In the genomic region with DNA sequence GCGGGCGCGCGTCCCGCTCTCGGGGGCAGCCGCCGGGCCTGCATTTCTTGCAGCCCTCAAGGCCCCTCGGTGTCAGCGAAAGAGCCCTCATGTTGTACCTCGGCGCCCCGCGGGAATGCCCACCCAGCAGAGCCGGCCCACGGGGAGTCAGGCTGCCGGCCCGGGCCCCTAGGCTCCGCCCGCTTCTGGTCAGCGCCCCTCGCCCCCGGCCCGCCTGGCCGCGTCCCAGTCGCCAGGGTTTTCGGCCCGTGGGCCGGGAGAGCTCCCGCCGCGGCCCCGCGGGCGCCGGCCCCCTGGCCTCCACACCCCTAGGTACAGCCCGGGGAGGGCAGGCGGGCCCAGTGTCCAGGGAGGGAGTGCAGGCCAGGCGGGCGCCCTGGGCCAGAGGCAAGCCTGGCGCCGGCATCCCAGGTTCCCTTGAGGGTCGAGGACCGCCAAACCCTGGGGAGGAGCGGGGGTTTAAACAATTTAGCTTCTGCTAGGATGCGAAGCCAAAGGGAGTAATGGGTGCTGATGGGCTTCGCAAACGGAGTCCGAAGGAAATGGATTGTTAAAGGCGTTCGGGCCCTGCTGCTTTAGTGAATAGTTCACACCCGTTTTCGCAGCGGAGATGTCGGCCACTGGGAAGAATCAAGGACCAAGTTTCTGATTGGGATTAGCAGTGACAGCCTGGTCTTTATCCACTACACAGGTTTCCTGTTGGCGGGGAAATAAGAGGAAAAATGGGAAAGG, we compare ENCODE assay signal across 9 cellular contexts. TPM values are rescaled to one million over a fixed set of nuclear protein-coding genes. Genes with fewer than 3 reads are reported as not detected.
DNase-seq lines count a peak whose midpoint lies in the region; ATAC-seq and TF ChIP-seq lines count a peak whose summit lies in the region.
"Had no signal": no experiment of that assay in that cellular context is flagged by ENCODE, and none has a peak within 500 bp of the region (broad histone marks: within the 10 kb centered on the region; RNA-seq: fewer than 3 reads in every experiment).

No MANE protein-coding gene starts in this region.

- no peak for ATAC-seq in SK-N-SH treated with all-trans-retinoic acid at 6 μM for 48 hours
- no peak for ATAC-seq in activated naive CD8-positive, alpha-beta T cell treated with anti-CD3 and anti-CD28 coated beads, Interleukin-2, amount 50 U/mL, for 24 hours
- no peak for ATAC-seq in stimulated activated naive B cell treated with anti-CD40 and anti-IgM and Interleukin-4, amounts not matched to agents 10 μg/mL and 1 μg/mL and 100 μg/mL, for 72 hours (replicated peaks)
- ATAC-seq in HG03469 (IDR thresholded peaks at IDR 0.05; ENCODE audit: unreplicated experiment) = no peak
- no peak for ATAC-seq in GM21619 (IDR thresholded peaks at IDR 0.05; ENCODE audit: unreplicated experiment)

- H3K36me3 ChIP-seq in SK-N-SH (replicated peaks in 1 of 2; ENCODE audit: control insufficient read depth in 1 of 2, insufficient read depth in 2 of 2, low read length in 1 of 2) (no peaks in the 10 kb centered on the region), kidney epithelial cell (ENCODE audit: control insufficient read depth, insufficient read depth, low read length) (no peaks in the 10 kb centered on the region)

- POLR2A ChIA-PET in SK-N-SH (lab: Yijun Ruan, JAX) = interaction anchor here (0.6 kb wide), 2 partner anchors 35 to 39 kb away, joined by 3 read pairs; no protein-coding TSS in a partner anchor

- peaks cover 9% of the 10 kb centered on the region for H3K36me3 Mint-ChIP-seq in activated naive CD8-positive, alpha-beta T cell treated with anti-CD3 and anti-CD28 coated beads, Interleukin-2, amount 50 U/mL, for 24 hours (ENCODE audit: low read depth)
- no peaks in the 10 kb centered on the region for H3K36me3 Mint-ChIP-seq in stimulated activated naive B cell treated with anti-CD40 and anti-IgM and Interleukin-4, amounts not matched to agents 10 μg/mL and 1 μg/mL and 100 μg/mL, for 72 hours

- no peak for TF ChIP-seq RAD21 in SK-N-SH (IDR thresholded peaks at IDR 0.05; ENCODE audit: low read length)

- no peak overlapping the region for H3K9ac ChIP-seq in SK-N-SH

- H3F3A ChIP-seq in SK-N-SH (replicated peaks; ENCODE audit: insufficient read depth) = no peaks in the 10 kb centered on the region

- H3K4me1 ChIP-seq in SK-N-SH (ENCODE audit: control insufficient read depth in 1 of 2, insufficient read depth in 2 of 2, low read depth in 1 of 2, low read length in 1 of 2) = peaks cover 0 to 8% of the 10 kb centered on the region in 2 experiments; a peak in 2 of 4 replicates

- DNase-seq in SK-N-SH (no peak), kidney epithelial cell (ENCODE audit: low read depth) (no peak), KBM-7 (no peak)
- no peak for DNase-seq in activated naive CD8-positive, alpha-beta T cell treated with anti-CD3 and anti-CD28 coated beads, Interleukin-2, amount 50 U/mL, for 24 hours
- no peak for DNase-seq in stimulated activated naive B cell treated with anti-CD40 and anti-IgM and Interleukin-4, amounts not matched to agents 10 μg/mL and 1 μg/mL and 100 μg/mL, for 72 hours

- H3K4me2 ChIP-seq in SK-N-SH = peak overlapping the region; percentile 52; the same call in 1 of the 2 replicates

- peaks cover 45% of the 10 kb centered on the region for H3K4me1 Mint-ChIP-seq in activated naive CD8-positive, alpha-beta T cell treated with anti-CD3 and anti-CD28 coated beads, Interleukin-2, amount 50 U/mL, for 24 hours
- H3K4me1 Mint-ChIP-seq in stimulated activated naive B cell treated with anti-CD40 and anti-IgM and Interleukin-4, amounts not matched to agents 10 μg/mL and 1 μg/mL and 100 μg/mL, for 72 hours = peaks cover 25 to 41% of the 10 kb centered on the region in 2 donors

- H3K4me3 ChIP-seq in SK-N-SH (ENCODE audit: low read depth in 2 of 2, low read length in 1 of 2) (peak overlapping the region; percentile 32 to 43; a peak in 2 of 4 replicates), kidney epithelial cell (ENCODE audit: low read depth, low read length) (peak overlapping the region; percentile 6)

- H3K9me2 ChIP-seq in SK-N-SH = no peaks in the 10 kb centered on the region

- no peaks in the 10 kb centered on the region for H3K9me3 ChIP-seq in SK-N-SH

- H2AFZ ChIP-seq in SK-N-SH (ENCODE audit: low read depth) = no peak overlapping the region

- WGBS in SK-N-SH (ENCODE audit: low lambda C conversion rate) = 51% methylated on average over 29 of the region's 57 CpGs

- in situ Hi-C loops in KBM-7 (cut with MboI; ENCODE audit: low pct_unique_long_range_greater_than_20kb, low sequenced_read_pairs) = no loop called here

- CTCF ChIA-PET in SK-N-SH (lab: Yijun Ruan, JAX) = interaction anchor here (0.9 to 6.3 kb wide), 7 partner anchors 9 to 89 kb away, joined by 4 to 50 read pairs (median 5); no protein-coding TSS in a partner anchor

- H3K4me3 Mint-ChIP-seq in activated naive CD8-positive, alpha-beta T cell treated with anti-CD3 and anti-CD28 coated beads, Interleukin-2, amount 50 U/mL, for 24 hours = peak overlapping the region; percentile 55
- H3K4me3 Mint-ChIP-seq in stimulated activated naive B cell treated with anti-CD40 and anti-IgM and Interleukin-4, amounts not matched to agents 10 μg/mL and 1 μg/mL and 100 μg/mL, for 72 hours = peak overlapping the region; percentile 84 to 88

- no peak for TF ChIP-seq CTCF in SK-N-SH (IDR thresholded peaks at IDR 0.05)
- no peak for TF ChIP-seq CTCF in kidney epithelial cell (IDR thresholded peaks at IDR 0.05; ENCODE audit: insufficient read depth, low read length, poor library complexity, severe bottlenecking)

- H3K27ac Mint-ChIP-seq in activated naive CD8-positive, alpha-beta T cell treated with anti-CD3 and anti-CD28 coated beads, Interleukin-2, amount 50 U/mL, for 24 hours = no peak overlapping the region
- peak overlapping the region; percentile 59 for H3K27ac Mint-ChIP-seq in stimulated activated naive B cell treated with anti-CD40 and anti-IgM and Interleukin-4, amounts not matched to agents 10 μg/mL and 1 μg/mL and 100 μg/mL, for 72 hours

- no peaks in the 10 kb centered on the region for H3K79me2 ChIP-seq in SK-N-SH (ENCODE audit: insufficient read depth)

- TF ChIP-seq EP300 in SK-N-SH (IDR thresholded peaks at IDR 0.05; ENCODE audit: borderline replicate concordance in 1 of 2, low read depth in 1 of 2, low read length in 1 of 2) = no peak

- H3K27me3 Mint-ChIP-seq in activated naive CD8-positive, alpha-beta T cell treated with anti-CD3 and anti-CD28 coated beads, Interleukin-2, amount 50 U/mL, for 24 hours = no peaks in the 10 kb centered on the region
- no peaks in the 10 kb centered on the region for H3K27me3 Mint-ChIP-seq in stimulated activated naive B cell treated with anti-CD40 and anti-IgM and Interleukin-4, amounts not matched to agents 10 μg/mL and 1 μg/mL and 100 μg/mL, for 72 hours

- no peaks in the 10 kb centered on the region for H4K20me1 ChIP-seq in SK-N-SH (ENCODE audit: insufficient read depth)

- no peaks in the 10 kb centered on the region for H3K9me3 Mint-ChIP-seq in activated naive CD8-positive, alpha-beta T cell treated with anti-CD3 and anti-CD28 coated beads, Interleukin-2, amount 50 U/mL, for 24 hours
- no peaks in the 10 kb centered on the region for H3K9me3 Mint-ChIP-seq in stimulated activated naive B cell treated with anti-CD40 and anti-IgM and Interleukin-4, amounts not matched to agents 10 μg/mL and 1 μg/mL and 100 μg/mL, for 72 hours

- peak overlapping the region in 1 of 2 experiments; percentile 47; a peak in 1 of 4 replicates for H3K27ac ChIP-seq in SK-N-SH (ENCODE audit: low read depth in 2 of 2, low read length in 1 of 2)
- H3K27ac ChIP-seq: VCaP had no signal

- H3K27me3 ChIP-seq in SK-N-SH (ENCODE audit: insufficient read depth) (peaks cover 56% of the 10 kb centered on the region), kidney epithelial cell (ENCODE audit: control insufficient read depth, insufficient read depth, low read length) (peaks cover 34% of the 10 kb centered on the region)

TF ChIP-seq in SK-N-SH, 30 proteins besides CTCF, POLR2A, EP300 and RAD21:
- TF ChIP-seq MXI1 (IDR thresholded peaks at IDR 0.05; ENCODE audit: low read depth, low read length) = 0 out of 2 replicates have a peak, but pooled peaks have one; percentile 1
- no peak for TF ChIP-seq RFX5 (IDR thresholded peaks at IDR 0.05; ENCODE audit: low read length)

TF ChIP-seq in SK-N-SH treated with all-trans-retinoic acid at 6 μM for 48 hours, 23 proteins besides CTCF, POLR2A, EP300 and RAD21 (continues in another document):
- no peak for TF ChIP-seq ZNF70 (CRISPR knock-in tag; IDR thresholded peaks at IDR 0.05)
- TF ChIP-seq ZC3H10 (CRISPR knock-in tag; IDR thresholded peaks at IDR 0.05) = no peak
- no peak for TF ChIP-seq BACH2 (CRISPR knock-in tag; IDR thresholded peaks at IDR 0.05; ENCODE audit: borderline replicate concordance)
- no peak for TF ChIP-seq PPARA (CRISPR knock-in tag; IDR thresholded peaks at IDR 0.05; ENCODE audit: borderline replicate concordance)
- no peak for TF ChIP-seq ARNTL (CRISPR knock-in tag; IDR thresholded peaks at IDR 0.05; ENCODE audit: borderline replicate concordance, low read depth)
- TF ChIP-seq TOX (CRISPR knock-in tag; IDR thresholded peaks at IDR 0.05; ENCODE audit: borderline replicate concordance) = no peak
- TF ChIP-seq ISL1 (CRISPR knock-in tag; IDR thresholded peaks at IDR 0.05) = no peak
- TF ChIP-seq ZFP3 (CRISPR knock-in tag; IDR thresholded peaks at IDR 0.05) = no peak
- TF ChIP-seq RARB (CRISPR knock-in tag; IDR thresholded peaks at IDR 0.05) = no peak
- TF ChIP-seq PATZ1 (CRISPR knock-in tag; IDR thresholded peaks at IDR 0.05; ENCODE audit: borderline replicate concordance) = no peak

RNA-seq across cellular contexts. Expression of gene KCNA3, which starts 0.5 kb away (rescaled TPM):
- 0.02 TPM in 1 of 2 replicates, not detected in the other for polyA plus RNA-seq in SK-N-SH (2012; rRNA removed)
- polyA plus RNA-seq in SK-N-SH (2012; cell fraction: cytosol; rRNA removed) = 0.01 and 0.08 TPM in 2 replicates
- not detected in 2 replicates for polyA plus RNA-seq in SK-N-SH (2012; cell fraction: nucleus; rRNA removed)
- total RNA-seq in kidney epithelial cell = 0.04 TPM in 1 of 2 replicates, not detected in the other
